In genomic region chr3:61846488-61846887, GRCh38 we compare ENCODE assay signal across 1 cellular context.
TF ChIP-seq lines count a peak whose summit lies in the region.

No MANE protein-coding gene starts in this region.

TF ChIP-seq in GM23338, 12 proteins besides CTCF, POLR2A, EP300 and RAD21 (continued from another document):
- TF ChIP-seq ZNF462 (CRISPR knock-in tag; IDR thresholded peaks at IDR 0.05), result no peak
